ENCODE assay signal across 29 cellular contexts in genomic region chr19:36371886-36372285, GRCh38.
"Had no signal": no experiment of that assay in that cellular context is flagged by ENCODE, and none has a peak within 500 bp of the region (broad histone marks: within the 10 kb centered on the region; RNA-seq: fewer than 3 reads in every experiment).

No MANE protein-coding gene starts in this region.

- H3K4me3 ChIP-seq: stomach, suprapubic skin, testis, thoracic aorta, thyroid gland, tibial artery, tibial nerve, transverse colon, upper lobe of left lung, upper lobe of right lung, uterus, vagina had no signal

- H3K36me3 ChIP-seq: uterus had no signal

- H3K27ac Mint-ChIP-seq: stimulated activated effector memory CD8-positive, alpha-beta T cell treated with anti-CD3 and anti-CD28 coated beads, Interleukin-12 subunit alpha, Interleukin-12 subunit beta, amount 100 ng/mL, for 72 hours; stimulated activated memory B cell treated with anti-CD40 and anti-IgM and Interleukin-4, amounts not matched to agents 10 μg/mL and 1 μg/mL and 100 μg/mL, for 72 hours; stimulated activated naive B cell treated with anti-CD40 and anti-IgM and Interleukin-4, amounts not matched to agents 10 μg/mL and 1 μg/mL and 100 μg/mL, for 72 hours; stimulated activated naive CD8-positive, alpha-beta T cell treated with anti-CD3 and anti-CD28 coated beads, Interleukin-15, amount 100 ng/mL, for 72 hours; stimulated activated naive CD8-positive, alpha-beta T cell treated with anti-CD3 and anti-CD28 coated beads, Interleukin-15, Interleukin-2, amounts not matched to agents 100 ng/mL and 50 ng/mL, for 24 hours; type B pancreatic cell had no signal

- H3K27ac ChIP-seq: stomach, suprapubic skin, testis, thoracic aorta, thyroid gland, tibial artery, tibial nerve, transverse colon, upper lobe of left lung, upper lobe of right lung, uterus, vagina had no signal

- H3K4me1 ChIP-seq: testis, transverse colon, upper lobe of left lung, upper lobe of right lung, uterus had no signal

- ATAC-seq: stimulated activated effector memory CD8-positive, alpha-beta T cell treated with anti-CD3 and anti-CD28 coated beads, Interleukin-12 subunit alpha, Interleukin-12 subunit beta, amount 100 ng/mL, for 72 hours; stimulated activated memory B cell treated with anti-CD40 and anti-IgM and Interleukin-4, amounts not matched to agents 10 μg/mL and 1 μg/mL and 100 μg/mL, for 72 hours; stimulated activated naive B cell treated with anti-CD40 and anti-IgM and Interleukin-4, amounts not matched to agents 10 μg/mL and 1 μg/mL and 100 μg/mL, for 72 hours; stimulated activated naive CD8-positive, alpha-beta T cell treated with anti-CD3 and anti-CD28 coated beads, Interleukin-15, amount 100 ng/mL, for 72 hours; stimulated activated naive CD8-positive, alpha-beta T cell treated with anti-CD3 and anti-CD28 coated beads, Interleukin-15, Interleukin-2, amounts not matched to agents 100 U/mL and 50 U/mL, for 24 hours; upper lobe of right lung had no signal

- H3K27me3 ChIP-seq: stomach, suprapubic skin, testis, thyroid gland, tibial artery, tibial nerve, transverse colon, upper lobe of left lung, upper lobe of right lung, uterus, vagina had no signal

- H3K9me3 ChIP-seq: testis, thyroid gland, tibial artery, upper lobe of right lung, uterus, vagina had no signal

- FAIRE-seq: urothelium cell line had no signal

- DNase-seq: stimulated activated CD4-positive, alpha-beta T cell treated with anti-CD3 and anti-CD28 coated beads, Interleukin-2, amount 100 ng/mL, for 48 hours; stimulated activated CD4-positive, alpha-beta T cell treated with anti-CD3 and anti-CD28 coated beads, Interleukin-4, amount 100 ng/mL, for 1 hour; stimulated activated CD4-positive, alpha-beta T cell treated with anti-CD3 and anti-CD28 coated beads, Interleukin-4, amount 100 ng/mL, for 24 hours; stimulated activated CD4-positive, alpha-beta T cell treated with anti-CD3 and anti-CD28 coated beads, Interleukin-4, amount 100 ng/mL, for 4 hours; stimulated activated CD8-positive, alpha-beta memory T cell treated with anti-CD3 and anti-CD28 coated beads, Interleukin-4, amount 100 ng/mL, for 48 hours; stimulated activated naive B cell treated with anti-CD40 and anti-IgM and Interleukin-4, amounts not matched to agents 10 μg/mL and 1 μg/mL and 100 μg/mL, for 72 hours; stimulated activated naive CD4-positive, alpha-beta T cell; stimulated activated naive CD4-positive, alpha-beta T cell treated with Interleukin-2 at 50 U/mL for 16 hours; stimulated activated naive CD8-positive, alpha-beta T cell treated with anti-CD3 and anti-CD28 coated beads, Interleukin-15, amount 100 ng/mL, for 72 hours; stimulated activated naive CD8-positive, alpha-beta T cell treated with anti-CD3 and anti-CD28 coated beads, Interleukin-15, Interleukin-2, amounts not matched to agents 100 U/mL and 50 U/mL, for 24 hours; stomach; substantia nigra; testis; thyroid gland; tibial artery; transverse colon; trophoblast cell; upper lobe of left lung; upper lobe of right lung; uterus had no signal
